In genomic region chr16:67108931-67109406, GRCh38 we compare ENCODE assay signal across 8 cellular contexts. TPM values are rescaled to one million over a fixed set of nuclear protein-coding genes. Genes with fewer than 3 reads are reported as not detected.
DNase-seq lines count a peak whose midpoint lies in the region; ATAC-seq and TF ChIP-seq lines count a peak whose summit lies in the region.

No MANE protein-coding gene starts in this region.

- intact Hi-C loops in PC-3 (cut with micrococcal nuclease) = no loop called here

- TF ChIP-seq CTCF in PC-3 (conservative IDR thresholded peaks at IDR 0.05; ENCODE audit: low read depth, low read length) = no peak
- no peak for TF ChIP-seq CTCF in endothelial cell (IDR thresholded peaks at IDR 0.05; ENCODE audit: unreplicated experiment)
- no peak for TF ChIP-seq CTCF in omental fat pad (IDR thresholded peaks at IDR 0.05)

- H3K4me1 Mint-ChIP-seq in CD4-positive, CD25-positive, alpha-beta regulatory T cell = peaks cover 0 to 39% (median 20%) of the 10 kb centered on the region in 4 donors
- peaks cover 28% of the 10 kb centered on the region for H3K4me1 Mint-ChIP-seq in endothelial cell (ENCODE audit: unreplicated experiment)

- H3K27ac ChIP-seq in CD4-positive, CD25-positive, alpha-beta regulatory T cell (ENCODE audit: insufficient read depth, low read length, poor library complexity, severe bottlenecking) = no peak overlapping the region
- H3K27ac ChIP-seq in PC-3 (ENCODE audit: low read length) = no peak overlapping the region

- BruUV-seq in PC-3 (replicated peaks; lab: Mats Ljungman, UMichigan) = no TSS peak

- H3K27ac Mint-ChIP-seq in CD4-positive, CD25-positive, alpha-beta regulatory T cell = peak overlapping the region in 2 of 3 donors; percentile 83 to 84
- H3K27ac Mint-ChIP-seq in endothelial cell (ENCODE audit: unreplicated experiment) = peak overlapping the region; percentile 81

- H3K9ac ChIP-seq in PC-3 (ENCODE audit: low read length) = peak overlapping the region; percentile 75; the same call in 1 of the 2 replicates

- no peaks in the 10 kb centered on the region for H3K27me3 Mint-ChIP-seq in CD4-positive, CD25-positive, alpha-beta regulatory T cell
- peaks cover 11% of the 10 kb centered on the region for H3K27me3 Mint-ChIP-seq in endothelial cell (ENCODE audit: unreplicated experiment)

- peak overlapping the region; percentile 93 to 99 (median 94) for H3K4me3 Mint-ChIP-seq in CD4-positive, CD25-positive, alpha-beta regulatory T cell
- peak overlapping the region; percentile 99 for H3K4me3 Mint-ChIP-seq in endothelial cell (ENCODE audit: unreplicated experiment)

- H3K4me2 ChIP-seq in PC-3 (ENCODE audit: low read length) = peak overlapping the region; percentile 91

- CTCF ChIA-PET in PC-3 (lab: Charles Lee) = no interaction called here

- H3F3A ChIP-seq in PC-3 (ENCODE audit: low read length, unreplicated experiment) = no peaks in the 10 kb centered on the region

- no peaks in the 10 kb centered on the region for H4K20me1 ChIP-seq in PC-3 (ENCODE audit: low read length)

- ATAC-seq in CD4-positive, CD25-positive, alpha-beta regulatory T cell (ENCODE audit: low read depth in 2 of 2) = no peak
- ATAC-seq in PC-3 (no peak), omental fat pad (ENCODE audit: low FRiP score) (peak; percentile 7), GM21447 (IDR thresholded peaks at IDR 0.05; ENCODE audit: unreplicated experiment) (no peak), GM21390 (IDR thresholded peaks at IDR 0.05; ENCODE audit: unreplicated experiment) (no peak)

- peaks cover 21% of the 10 kb centered on the region for H3K4me1 ChIP-seq in CD4-positive, CD25-positive, alpha-beta regulatory T cell (ENCODE audit: control insufficient read depth, insufficient read depth, low read length, poor library complexity, severe bottlenecking)
- H3K4me1 ChIP-seq in PC-3 (ENCODE audit: insufficient read depth, low read length) = peaks cover 27% of the 10 kb centered on the region

- H3K36me3 Mint-ChIP-seq in CD4-positive, CD25-positive, alpha-beta regulatory T cell = no peaks in the 10 kb centered on the region
- H3K36me3 Mint-ChIP-seq in endothelial cell (ENCODE audit: low read depth, unreplicated experiment) = no peaks in the 10 kb centered on the region

- H3K9me2 ChIP-seq in PC-3 (replicated peaks; ENCODE audit: low read length) = no peaks in the 10 kb centered on the region

- H3K9me3 Mint-ChIP-seq in CD4-positive, CD25-positive, alpha-beta regulatory T cell = no peaks in the 10 kb centered on the region
- no peaks in the 10 kb centered on the region for H3K9me3 Mint-ChIP-seq in endothelial cell (ENCODE audit: unreplicated experiment)

- H2AFZ ChIP-seq in PC-3 (ENCODE audit: low read length) = peak overlapping the region; percentile 94

- peak overlapping the region; percentile 95 for H3K4me3 ChIP-seq in CD4-positive, CD25-positive, alpha-beta regulatory T cell (ENCODE audit: low read depth, low read length)
- H3K4me3 ChIP-seq in PC-3 (ENCODE audit: low read length) = peak overlapping the region; percentile 95

- H3K27me3 ChIP-seq in CD4-positive, CD25-positive, alpha-beta regulatory T cell (ENCODE audit: control insufficient read depth, insufficient read depth, low read length) = no peaks in the 10 kb centered on the region
- H3K27me3 ChIP-seq in PC-3 (ENCODE audit: low read length) = no peaks in the 10 kb centered on the region

- POLR2A ChIA-PET in PC-3 (lab: Charles Lee; ENCODE audit: unreplicated experiment) = no interaction called here

- H3K79me2 ChIP-seq in PC-3 (ENCODE audit: low read length) = peaks cover 41% of the 10 kb centered on the region

- H3K36me3 ChIP-seq in CD4-positive, CD25-positive, alpha-beta regulatory T cell (ENCODE audit: control insufficient read depth, insufficient read depth, low read length) = no peaks in the 10 kb centered on the region
- H3K36me3 ChIP-seq in PC-3 (ENCODE audit: low read depth, low read length) = no peaks in the 10 kb centered on the region

- H3K9me3 ChIP-seq in CD4-positive, CD25-positive, alpha-beta regulatory T cell (ENCODE audit: control insufficient read depth in 2 of 2, low read length in 2 of 2) = no peaks in the 10 kb centered on the region
- no peaks in the 10 kb centered on the region for H3K9me3 ChIP-seq in PC-3 (ENCODE audit: low read length)

- DNase-seq in CD4-positive, CD25-positive, alpha-beta regulatory T cell = no peak
- DNase-seq in PC-3 = no peak
- no peak for DNase-seq in endothelial cell (ENCODE audit: low spot score)
- no peak for DNase-seq in omental fat pad (ENCODE audit: low spot score)
- no peak for DNase-seq in NOMO-1 treated with dmso at 0.1 percent for 144 hours (lab: John Stamatoyannopoulos, UW; ENCODE audit: unreplicated experiment)
- no peak for DNase-seq in activated effector memory CD4-positive, alpha-beta T cell treated with Interleukin-2 at 50 U/mL for 16 hours

RNA-seq across cellular contexts. Expression of gene PHAF1, which starts 0.8 kb away (rescaled TPM):
- total RNA-seq in CD4-positive, CD25-positive, alpha-beta regulatory T cell = 19.2 TPM
- polyA plus RNA-seq in CD4-positive, CD25-positive, alpha-beta regulatory T cell = 10 to 100 TPM; 10.0 to 12.2 (median 11.4) TPM
- 12.4 and 18.8 TPM in 2 replicates for total RNA-seq in PC-3 (2014; rRNA removed)
- 17.7 TPM for total RNA-seq in endothelial cell (ENCODE audit: unreplicated experiment)
- total RNA-seq in omental fat pad = 10 to 100 TPM; 12.1 to 28.8 (median 16.4) TPM

RNA-seq across cellular contexts. Expression of gene B3GNT9, which starts 41.8 kb away (rescaled TPM):
- total RNA-seq in CD4-positive, CD25-positive, alpha-beta regulatory T cell = 3.4 TPM
- 1 to 10 TPM in 3 of 4 donors, under 1 TPM in 1; 0.44 to 1.3 (median 1.2) TPM for polyA plus RNA-seq in CD4-positive, CD25-positive, alpha-beta regulatory T cell
- total RNA-seq in PC-3 (2014; rRNA removed) (2.3 and 2.8 TPM in 2 replicates), endothelial cell (ENCODE audit: unreplicated experiment) (1.5 TPM), omental fat pad (10 to 100 TPM in 3 of 4 donors, 1 to 10 TPM in 1; 6.8 to 19.2 (median 14.9) TPM)

RNA-seq across cellular contexts. Expression of gene TRADD, which starts 50.7 kb away (rescaled TPM):
- total RNA-seq in CD4-positive, CD25-positive, alpha-beta regulatory T cell = 50.3 TPM
- 10 to 100 TPM; 66.4 to 92.4 (median 88.1) TPM for polyA plus RNA-seq in CD4-positive, CD25-positive, alpha-beta regulatory T cell
- total RNA-seq in PC-3 (2014; rRNA removed) = 19.4 and 26.6 TPM in 2 replicates
- total RNA-seq in endothelial cell (ENCODE audit: unreplicated experiment) = 3.7 TPM
- 10 to 100 TPM; 25.3 to 32.5 (median 28.9) TPM for total RNA-seq in omental fat pad

RNA-seq across cellular contexts. Expression of gene FBXL8, which starts 50.8 kb away (rescaled TPM):
- total RNA-seq in CD4-positive, CD25-positive, alpha-beta regulatory T cell = 16.6 TPM
- polyA plus RNA-seq in CD4-positive, CD25-positive, alpha-beta regulatory T cell = 1 to 10 TPM; 2.5 to 6.6 (median 4.0) TPM
- total RNA-seq in PC-3 (2014; rRNA removed) = 8.7 and 13.1 TPM in 2 replicates
- total RNA-seq in endothelial cell (ENCODE audit: unreplicated experiment) = 3.8 TPM
- 10 to 100 TPM; 12.8 to 24.7 (median 15.9) TPM for total RNA-seq in omental fat pad

RNA-seq across cellular contexts. Expression of gene HSF4, which starts 55.6 kb away (rescaled TPM):
- 34.4 TPM for total RNA-seq in CD4-positive, CD25-positive, alpha-beta regulatory T cell
- not detected for polyA plus RNA-seq in CD4-positive, CD25-positive, alpha-beta regulatory T cell
- 20.6 and 24.8 TPM in 2 replicates for total RNA-seq in PC-3 (2014; rRNA removed)
- 5.7 TPM for total RNA-seq in endothelial cell (ENCODE audit: unreplicated experiment)
- total RNA-seq in omental fat pad = 10 to 100 TPM; 21.2 to 77.2 (median 35.8) TPM
